ENCODE assay signal across 25 cellular contexts in the genomic region with DNA sequence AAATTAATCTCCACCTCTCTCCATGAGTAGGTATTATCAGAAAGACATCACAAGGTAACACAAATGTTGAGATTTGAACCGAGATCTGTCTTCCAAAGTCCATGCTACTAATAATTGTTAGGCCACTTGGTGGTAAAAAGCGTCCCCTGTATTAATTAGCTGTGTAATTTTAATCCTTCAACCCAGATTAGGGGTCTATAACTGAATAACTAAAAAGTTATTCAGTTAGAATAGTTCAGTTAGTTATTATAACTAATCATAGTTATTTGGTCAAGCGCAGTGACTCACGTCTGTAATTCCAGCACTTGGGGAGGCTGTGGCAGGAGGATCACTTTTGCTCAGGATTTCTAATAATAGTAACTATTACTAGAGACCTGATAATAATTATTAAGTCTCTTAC.
"Had no signal": no experiment of that assay in that cellular context is flagged by ENCODE, and none has a peak within 500 bp of the region (broad histone marks: within the 10 kb centered on the region; RNA-seq: fewer than 3 reads in every experiment).

No MANE protein-coding gene starts in this region.

- H3K36me3 ChIP-seq: pancreas, uterus had no signal

- H3K9me3 ChIP-seq: gastrocnemius medialis, heart left ventricle, lower lobe of right lung, neutrophil, pancreas, right lobe of liver, stomach, testis, tibial artery, upper lobe of left lung, uterus had no signal

- H3K9me3 Mint-ChIP-seq: natural killer cell, neural crest cell had no signal

- H3K27ac Mint-ChIP-seq: natural killer cell had no signal

- ATAC-seq: gastrocnemius medialis, heart left ventricle, left ventricle myocardium superior, lower lobe of right lung, natural killer cell, pancreas, right lobe of liver had no signal

- H3K4me3 Mint-ChIP-seq: natural killer cell had no signal

- H3K27me3 ChIP-seq: gastrocnemius medialis, heart left ventricle, neutrophil, pancreas, right lobe of liver, stomach, testis, tibial artery, upper lobe of left lung, uterus had no signal

- H3K4me3 ChIP-seq: gastrocnemius medialis, heart left ventricle, lower lobe of right lung, pancreas, right lobe of liver, smooth muscle cell, stomach, testis, tibial artery, upper lobe of left lung, uterus had no signal

- DNase-seq: central memory CD4-positive, alpha-beta T cell; dermis blood vessel endothelial cell; gastrocnemius medialis; heart left ventricle; hippocampal formation; left ventricle myocardium superior; lower lobe of right lung; natural killer cell; pancreas; right lobe of liver; stimulated activated CD4-positive, alpha-beta T cell treated with anti-CD3 and anti-CD28 coated beads, Interleukin-12 subunit alpha, Interleukin-12 subunit beta, amount 100 ng/mL, for 4 hours; stimulated activated CD4-positive, alpha-beta T cell treated with anti-CD3 and anti-CD28 coated beads, Interleukin-1b, Interleukin-23, amount 100 ng/mL, for 48 hours; stimulated activated CD4-positive, alpha-beta T cell treated with anti-CD3 and anti-CD28 coated beads, Interleukin-4, amount 100 ng/mL, for 1 hour; stimulated activated CD8-positive, alpha-beta memory T cell treated with anti-CD3 and anti-CD28 coated beads, Interleukin-4, amount 100 ng/mL, for 48 hours; stimulated activated naive CD4-positive, alpha-beta T cell; stomach; testis; tibial artery; uterus had no signal

- FAIRE-seq: colon, islet of Langerhans, pancreas had no signal

- H3K27ac ChIP-seq: gastrocnemius medialis, heart left ventricle, lower lobe of right lung, neutrophil, pancreas, right lobe of liver, stomach, testis, tibial artery, uterus had no signal

- H3K36me3 Mint-ChIP-seq: natural killer cell had no signal

- H3K4me1 ChIP-seq: uterus had no signal
